Comparison of ENCODE assay signal across 1 cellular context in genomic region chr17:6797718-6798351, GRCh38.
TF ChIP-seq lines count a peak whose summit lies in the region.

No MANE protein-coding gene starts in this region.

TF ChIP-seq in liver, 16 proteins besides CTCF, POLR2A, EP300 and RAD21:
- no peak for TF ChIP-seq YY1 (IDR thresholded peaks at IDR 0.05)
- peak; percentile 62 for TF ChIP-seq SP1 (IDR thresholded peaks at IDR 0.05)
- no peak for TF ChIP-seq NR2F2 (IDR thresholded peaks at IDR 0.05)
- TF ChIP-seq, protein P1, sequence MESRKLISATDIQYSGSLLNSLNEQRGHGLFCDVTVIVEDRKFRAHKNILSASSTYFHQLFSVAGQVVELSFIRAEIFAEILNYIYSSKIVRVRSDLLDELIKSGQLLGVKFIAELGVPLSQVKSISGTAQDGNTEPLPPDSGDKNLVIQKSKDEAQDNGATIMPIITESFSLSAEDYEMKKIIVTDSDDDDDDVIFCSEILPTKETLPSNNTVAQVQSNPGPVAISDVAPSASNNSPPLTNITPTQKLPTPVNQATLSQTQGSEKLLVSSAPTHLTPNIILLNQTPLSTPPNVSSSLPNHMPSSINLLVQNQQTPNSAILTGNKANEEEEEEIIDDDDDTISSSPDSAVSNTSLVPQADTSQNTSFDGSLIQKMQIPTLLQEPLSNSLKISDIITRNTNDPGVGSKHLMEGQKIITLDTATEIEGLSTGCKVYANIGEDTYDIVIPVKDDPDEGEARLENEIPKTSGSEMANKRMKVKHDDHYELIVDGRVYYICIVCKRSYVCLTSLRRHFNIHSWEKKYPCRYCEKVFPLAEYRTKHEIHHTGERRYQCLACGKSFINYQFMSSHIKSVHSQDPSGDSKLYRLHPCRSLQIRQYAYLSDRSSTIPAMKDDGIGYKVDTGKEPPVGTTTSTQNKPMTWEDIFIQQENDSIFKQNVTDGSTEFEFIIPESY (IDR thresholded peaks at IDR 0.05), result peak; percentile 87
- TF ChIP-seq, protein P2, sequence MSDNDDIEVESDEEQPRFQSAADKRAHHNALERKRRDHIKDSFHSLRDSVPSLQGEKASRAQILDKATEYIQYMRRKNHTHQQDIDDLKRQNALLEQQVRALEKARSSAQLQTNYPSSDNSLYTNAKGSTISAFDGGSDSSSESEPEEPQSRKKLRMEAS (IDR thresholded peaks at IDR 0.05), result peak; percentile 98
- peak; percentile 96 for TF ChIP-seq FOXA2 (IDR thresholded peaks at IDR 0.05)
- TF ChIP-seq HNF4A (conservative IDR thresholded peaks at IDR 0.05), result peak; percentile 70 to 84
- TF ChIP-seq, protein P3, sequence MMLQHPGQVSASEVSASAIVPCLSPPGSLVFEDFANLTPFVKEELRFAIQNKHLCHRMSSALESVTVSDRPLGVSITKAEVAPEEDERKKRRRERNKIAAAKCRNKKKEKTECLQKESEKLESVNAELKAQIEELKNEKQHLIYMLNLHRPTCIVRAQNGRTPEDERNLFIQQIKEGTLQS (IDR thresholded peaks at IDR 0.05), result no peak
- TF ChIP-seq, protein P4, sequence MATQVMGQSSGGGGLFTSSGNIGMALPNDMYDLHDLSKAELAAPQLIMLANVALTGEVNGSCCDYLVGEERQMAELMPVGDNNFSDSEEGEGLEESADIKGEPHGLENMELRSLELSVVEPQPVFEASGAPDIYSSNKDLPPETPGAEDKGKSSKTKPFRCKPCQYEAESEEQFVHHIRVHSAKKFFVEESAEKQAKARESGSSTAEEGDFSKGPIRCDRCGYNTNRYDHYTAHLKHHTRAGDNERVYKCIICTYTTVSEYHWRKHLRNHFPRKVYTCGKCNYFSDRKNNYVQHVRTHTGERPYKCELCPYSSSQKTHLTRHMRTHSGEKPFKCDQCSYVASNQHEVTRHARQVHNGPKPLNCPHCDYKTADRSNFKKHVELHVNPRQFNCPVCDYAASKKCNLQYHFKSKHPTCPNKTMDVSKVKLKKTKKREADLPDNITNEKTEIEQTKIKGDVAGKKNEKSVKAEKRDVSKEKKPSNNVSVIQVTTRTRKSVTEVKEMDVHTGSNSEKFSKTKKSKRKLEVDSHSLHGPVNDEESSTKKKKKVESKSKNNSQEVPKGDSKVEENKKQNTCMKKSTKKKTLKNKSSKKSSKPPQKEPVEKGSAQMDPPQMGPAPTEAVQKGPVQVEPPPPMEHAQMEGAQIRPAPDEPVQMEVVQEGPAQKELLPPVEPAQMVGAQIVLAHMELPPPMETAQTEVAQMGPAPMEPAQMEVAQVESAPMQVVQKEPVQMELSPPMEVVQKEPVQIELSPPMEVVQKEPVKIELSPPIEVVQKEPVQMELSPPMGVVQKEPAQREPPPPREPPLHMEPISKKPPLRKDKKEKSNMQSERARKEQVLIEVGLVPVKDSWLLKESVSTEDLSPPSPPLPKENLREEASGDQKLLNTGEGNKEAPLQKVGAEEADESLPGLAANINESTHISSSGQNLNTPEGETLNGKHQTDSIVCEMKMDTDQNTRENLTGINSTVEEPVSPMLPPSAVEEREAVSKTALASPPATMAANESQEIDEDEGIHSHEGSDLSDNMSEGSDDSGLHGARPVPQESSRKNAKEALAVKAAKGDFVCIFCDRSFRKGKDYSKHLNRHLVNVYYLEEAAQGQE (IDR thresholded peaks at IDR 0.05), result peak; percentile 80
- TF ChIP-seq FOXA1 (IDR thresholded peaks at IDR 0.05), result no peak
- peak in 1 of 2 donors; percentile 91 for TF ChIP-seq JUND (IDR thresholded peaks at IDR 0.05)
- peak in 1 of 2 donors; percentile 72 for TF ChIP-seq EGR1 (IDR thresholded peaks at IDR 0.05; ENCODE audit: low read depth in 2 of 2)
- peak in 1 of 2 donors; percentile 52 for TF ChIP-seq GABPA (IDR thresholded peaks at IDR 0.05 in 1 of 2, conservative IDR thresholded peaks at IDR 0.05 in 1 of 2)
- no peak for TF ChIP-seq HNF4G (IDR thresholded peaks at IDR 0.05)
- peak; percentile 54 to 93 for TF ChIP-seq RXRA (IDR thresholded peaks at IDR 0.05)
- TF ChIP-seq TAF1 (conservative IDR thresholded peaks at IDR 0.05), result no peak
TF ChIP-seq in liver: peak in this region for 10.
